19 cellular contexts compared by ENCODE assay signal in genomic region chr2:11357428-11357972, GRCh38. TPM values are rescaled to one million over a fixed set of nuclear protein-coding genes. Genes with fewer than 3 reads are reported as not detected.
DNase-seq lines count a peak whose midpoint lies in the region; ATAC-seq and TF ChIP-seq lines count a peak whose summit lies in the region.
"Had no signal": no experiment of that assay in that cellular context is flagged by ENCODE, and none has a peak within 500 bp of the region (broad histone marks: within the 10 kb centered on the region; RNA-seq: fewer than 3 reads in every experiment).

No MANE protein-coding gene starts in this region.

- no peak overlapping the region for H2AFZ ChIP-seq in neuronal stem cell (ENCODE audit: low read length)

- H2BK12ac ChIP-seq in neuronal stem cell (ENCODE audit: low read length) = no peak overlapping the region

- H3K27ac Mint-ChIP-seq in T-helper 2 cell treated with Interferon-gamma antibody and Interleukin-4, amounts not matched to agents 5 μg/mL and 100 μg/mL, for 36 hours = no peak overlapping the region
- H3K27ac Mint-ChIP-seq: activated CD4-positive, alpha-beta memory T cell treated with anti-CD3 and anti-CD28 coated beads, Interleukin-2, amount 10 ng/mL, durations not matched to agents 7 days and 5 days; stimulated activated memory B cell treated with anti-CD40 and anti-IgM and Interleukin-4, amounts not matched to agents 10 μg/mL and 1 μg/mL and 100 μg/mL, for 72 hours had no signal

- H2BK5ac ChIP-seq in neuronal stem cell (ENCODE audit: low read length) = no peak overlapping the region

- peaks cover 8% of the 10 kb centered on the region for H3K27me3 Mint-ChIP-seq in T-helper 2 cell treated with Interferon-gamma antibody and Interleukin-4, amounts not matched to agents 5 μg/mL and 100 μg/mL, for 36 hours (ENCODE audit: low read depth)

- intact Hi-C loops in lower lobe of right lung (cut with DNase I) (no loop called here), spleen (cut with DNase I; ENCODE audit: low total_unique reads) (no loop called here)

- ATAC-seq in lower lobe of right lung = peak; percentile 89 to 91
- ATAC-seq: esophagus mucosa; stimulated activated memory B cell treated with anti-CD40 and anti-IgM and Interleukin-4, amounts not matched to agents 10 μg/mL and 1 μg/mL and 100 μg/mL, for 72 hours had no signal

- H3K4me1 ChIP-seq in SJCRH30 = peaks cover 10% of the 10 kb centered on the region; the same call in 1 of the 2 replicates
- peaks cover 22% of the 10 kb centered on the region for H3K4me1 ChIP-seq in cardiac muscle cell (ENCODE audit: low read depth)
- H3K4me1 ChIP-seq in lower lobe of right lung = peaks cover 24% of the 10 kb centered on the region
- H3K4me1 ChIP-seq in spleen = peaks cover 0 to 37% (median 14%) of the 10 kb centered on the region in 6 donors
- peaks cover 7 to 24% of the 10 kb centered on the region in 2 donors for H3K4me1 ChIP-seq in neuronal stem cell (ENCODE audit: control insufficient read depth in 2 of 2, insufficient read depth in 1 of 2, low read depth in 1 of 2, low read length in 2 of 2)
- H3K4me1 ChIP-seq: thyroid gland had no signal

- H3K4me3 ChIP-seq in SJCRH30 (no peak overlapping the region), cardiac muscle cell (no peak overlapping the region), lower lobe of right lung (no peak overlapping the region), spleen (no peak overlapping the region), neuronal stem cell (ENCODE audit: low read length in 2 of 2) (peak overlapping the region in 1 of 2 donors; percentile 24)
- H3K4me3 ChIP-seq: BLaER1 treated with 17β-estradiol and CSF1 and Interleukin-3, amounts not matched to agents 10 nM and 100 nM; thyroid gland had no signal

- no peaks in the 10 kb centered on the region for H3K36me3 Mint-ChIP-seq in T-helper 2 cell treated with Interferon-gamma antibody and Interleukin-4, amounts not matched to agents 5 μg/mL and 100 μg/mL, for 36 hours (ENCODE audit: low read depth)
- H3K36me3 Mint-ChIP-seq: activated naive CD8-positive, alpha-beta T cell treated with anti-CD3 and anti-CD28 coated beads, Interleukin-2, amount 10 ng/mL, durations not matched to agents 7 days and 5 days; stimulated activated memory B cell treated with anti-CD40 and anti-IgM and Interleukin-4, amounts not matched to agents 10 μg/mL and 1 μg/mL and 100 μg/mL, for 72 hours had no signal

- no peak overlapping the region for H2AK5ac ChIP-seq in neuronal stem cell (ENCODE audit: low read depth, low read length)

- DNase-seq in SJCRH30 (peak; percentile 73 to 75), cardiac muscle cell (ENCODE audit: low read depth in 1 of 2, low spot score in 1 of 2) (peak; percentile 38 to 60), lower lobe of right lung (peak; percentile 63), spleen (no peak), NCI-H1930 (lab: John Stamatoyannopoulos, UW) (no peak), neuronal stem cell (ENCODE audit: low spot score) (no peak), inferior parietal cortex (ENCODE audit: extremely low spot score) (no peak)
- no peak for DNase-seq in T-helper 2 cell treated with Interferon-gamma antibody and Interleukin-4, amounts not matched to agents 5 μg/mL and 100 μg/mL, for 36 hours (ENCODE audit: low spot score)
- DNase-seq: activated CD4-positive, alpha-beta memory T cell treated with anti-CD3 and anti-CD28 coated beads, Interleukin-2, amount 10 ng/mL, durations not matched to agents 7 days and 5 days; activated naive CD8-positive, alpha-beta T cell treated with anti-CD3 and anti-CD28 coated beads, Interleukin-2, amount 10 ng/mL, durations not matched to agents 7 days and 5 days; activated T-cell treated with anti-CD3 and anti-CD28 coated beads, Interleukin-2, amount 50 U/mL, for 48 hours; HCEC 1CT; NCI-H2227 treated with DMSO at 0.1 percent for 48 hours; NK-92 treated with Interleukin-12 subunit alpha and Interleukin-12 subunit beta, amount 100 ng/mL, for 24 hours; thyroid gland; WERI-Rb-1 had no signal

- H3K36me3 ChIP-seq in SJCRH30 (no peaks in the 10 kb centered on the region), cardiac muscle cell (no peaks in the 10 kb centered on the region), lower lobe of right lung (no peaks in the 10 kb centered on the region), spleen (no peaks in the 10 kb centered on the region), neuronal stem cell (replicated peaks in 1 of 2; ENCODE audit: control insufficient read depth in 2 of 2, insufficient read depth in 2 of 2, low read length in 2 of 2) (no peaks in the 10 kb centered on the region)
- H3K36me3 ChIP-seq: BLaER1 treated with 17β-estradiol and CSF1 and Interleukin-3, amounts not matched to agents 10 nM and 100 nM; thyroid gland; WERI-Rb-1 had no signal

- no peak overlapping the region for H3K18ac ChIP-seq in neuronal stem cell (ENCODE audit: low read length)

- H4K91ac ChIP-seq in neuronal stem cell (ENCODE audit: low read depth, low read length, poor library complexity) = no peak overlapping the region

- no peak overlapping the region for H3K4me2 ChIP-seq in neuronal stem cell (ENCODE audit: insufficient read depth, low read length, poor library complexity, severe bottlenecking)
- H3K4me2 ChIP-seq: BLaER1 treated with 17β-estradiol and CSF1 and Interleukin-3, amounts not matched to agents 10 nM and 100 nM had no signal

- H3K9me3 Mint-ChIP-seq in T-helper 2 cell treated with Interferon-gamma antibody and Interleukin-4, amounts not matched to agents 5 μg/mL and 100 μg/mL, for 36 hours = no peaks in the 10 kb centered on the region
- H3K9me3 Mint-ChIP-seq: activated CD4-positive, alpha-beta memory T cell treated with anti-CD3 and anti-CD28 coated beads, Interleukin-2, amount 10 ng/mL, durations not matched to agents 7 days and 5 days; activated naive CD8-positive, alpha-beta T cell treated with anti-CD3 and anti-CD28 coated beads, Interleukin-2, amount 10 ng/mL, durations not matched to agents 7 days and 5 days; stimulated activated memory B cell treated with anti-CD40 and anti-IgM and Interleukin-4, amounts not matched to agents 10 μg/mL and 1 μg/mL and 100 μg/mL, for 72 hours had no signal

- H3K27ac ChIP-seq in SJCRH30 = no peak overlapping the region
- H3K27ac ChIP-seq in cardiac muscle cell = no peak overlapping the region
- peak overlapping the region; percentile 61 for H3K27ac ChIP-seq in lower lobe of right lung
- peak overlapping the region in 7 of 8 donors; percentile 23 to 81 (median 71) for H3K27ac ChIP-seq in spleen
- H3K27ac ChIP-seq in neuronal stem cell (replicated peaks; ENCODE audit: low read length) = no peak overlapping the region
- H3K27ac ChIP-seq: BLaER1 treated with 17β-estradiol and CSF1 and Interleukin-3, amounts not matched to agents 10 nM and 100 nM; thyroid gland; WERI-Rb-1 had no signal

- no peak for TF ChIP-seq POLR2A in spleen (IDR thresholded peaks at IDR 0.05)

- no peaks in the 10 kb centered on the region for H3K79me1 ChIP-seq in neuronal stem cell (ENCODE audit: low read depth, low read length)

- H3K27me3 ChIP-seq in SJCRH30 (0 out of 2 replicates have a peak, but pooled peaks cover 4% of the 10 kb centered on the region), cardiac muscle cell (no peaks in the 10 kb centered on the region), lower lobe of right lung (ENCODE audit: low read depth) (no peaks in the 10 kb centered on the region), spleen (replicated peaks in 1 of 7) (no peaks in the 10 kb centered on the region), neuronal stem cell (ENCODE audit: control insufficient read depth in 3 of 3, insufficient read depth in 3 of 3, low read depth in 1 of 3, low read length in 3 of 3) (peaks cover 0 to 8% (median 0%) of the 10 kb centered on the region in 3 experiments)
- H3K27me3 ChIP-seq: BLaER1 treated with 17β-estradiol and CSF1 and Interleukin-3, amounts not matched to agents 10 nM and 100 nM; thyroid gland had no signal

- H3K14ac ChIP-seq in neuronal stem cell (ENCODE audit: low read length) = no peak overlapping the region

- no peak overlapping the region for H4K8ac ChIP-seq in neuronal stem cell (ENCODE audit: low read depth, low read length)

- H3K4ac ChIP-seq in neuronal stem cell (ENCODE audit: low read length) = no peak overlapping the region

- H2BK15ac ChIP-seq in neuronal stem cell (ENCODE audit: low read length) = no peak overlapping the region

- no peak overlapping the region for H3K9ac ChIP-seq in neuronal stem cell (ENCODE audit: low read depth, low read length, poor library complexity)
- H3K9ac ChIP-seq: BLaER1 treated with 17β-estradiol and CSF1 and Interleukin-3, amounts not matched to agents 10 nM and 100 nM had no signal

- no peak overlapping the region for H3K4me3 Mint-ChIP-seq in T-helper 2 cell treated with Interferon-gamma antibody and Interleukin-4, amounts not matched to agents 5 μg/mL and 100 μg/mL, for 36 hours
- H3K4me3 Mint-ChIP-seq: activated CD4-positive, alpha-beta memory T cell treated with anti-CD3 and anti-CD28 coated beads, Interleukin-2, amount 10 ng/mL, durations not matched to agents 7 days and 5 days; activated naive CD8-positive, alpha-beta T cell treated with anti-CD3 and anti-CD28 coated beads, Interleukin-2, amount 10 ng/mL, durations not matched to agents 7 days and 5 days; stimulated activated memory B cell treated with anti-CD40 and anti-IgM and Interleukin-4, amounts not matched to agents 10 μg/mL and 1 μg/mL and 100 μg/mL, for 72 hours had no signal

- H3K9me3 ChIP-seq in SJCRH30 (replicated peaks) (no peaks in the 10 kb centered on the region), cardiac muscle cell (ENCODE audit: low read depth) (no peaks in the 10 kb centered on the region), lower lobe of right lung (no peaks in the 10 kb centered on the region), spleen (no peaks in the 10 kb centered on the region), neuronal stem cell (replicated peaks in 1 of 2; ENCODE audit: control insufficient read depth in 2 of 2, insufficient read depth in 1 of 2, low read depth in 1 of 2, low read length in 2 of 2) (no peaks in the 10 kb centered on the region)
- H3K9me3 ChIP-seq: BLaER1 treated with 17β-estradiol and CSF1 and Interleukin-3, amounts not matched to agents 10 nM and 100 nM; thyroid gland had no signal

- no peaks in the 10 kb centered on the region for H3K4me1 Mint-ChIP-seq in T-helper 2 cell treated with Interferon-gamma antibody and Interleukin-4, amounts not matched to agents 5 μg/mL and 100 μg/mL, for 36 hours (ENCODE audit: low read depth)
- H3K4me1 Mint-ChIP-seq: activated CD4-positive, alpha-beta memory T cell treated with anti-CD3 and anti-CD28 coated beads, Interleukin-2, amount 10 ng/mL, durations not matched to agents 7 days and 5 days; activated naive CD8-positive, alpha-beta T cell treated with anti-CD3 and anti-CD28 coated beads, Interleukin-2, amount 10 ng/mL, durations not matched to agents 7 days and 5 days; stimulated activated memory B cell treated with anti-CD40 and anti-IgM and Interleukin-4, amounts not matched to agents 10 μg/mL and 1 μg/mL and 100 μg/mL, for 72 hours had no signal

- H2BK120ac ChIP-seq in neuronal stem cell (ENCODE audit: low read depth, low read length) = no peak overlapping the region

- TF ChIP-seq CTCF in cardiac muscle cell (IDR thresholded peaks at IDR 0.05; ENCODE audit: low read depth, low read length) (no peak), lower lobe of right lung (IDR thresholded peaks at IDR 0.05) (no peak), spleen (IDR thresholded peaks at IDR 0.05 in 8 of 11, conservative IDR thresholded peaks at IDR 0.05 in 3 of 11) (no peak)

- 69 to 89% (median 78%) methylated on average over 7 of the region's 7 CpGs for WGBS in spleen, 5 donors
- WGBS in neuronal stem cell (ENCODE audit: extremely low coverage in 2 of 2, insufficient read length in 2 of 2, insufficient replicate concordance in 1 of 2), 2 donors = no CpG with 5 or more reads among the region's 7 CpGs

- no peak overlapping the region for H3K23ac ChIP-seq in neuronal stem cell (ENCODE audit: low read depth, low read length, poor library complexity)

RNA-seq across cellular contexts. Expression of gene ROCK2, which starts 13.1 kb away (rescaled TPM):
- 50.5 and 61.2 TPM in 2 replicates for total RNA-seq in SJCRH30 (2014; rRNA removed; shearing (Covaris generic))
- total RNA-seq in cardiac muscle cell (12.9 and 18.9 TPM in 2 replicates), lower lobe of right lung (54.3 TPM), spleen (10 to 100 TPM; 37.3 to 89.6 (median 73.9) TPM)
- polyA plus RNA-seq in cardiac muscle cell (30.0 and 31.7 TPM in 2 replicates), spleen (1 to 10 TPM; 4.0 to 9.6 (median 4.9) TPM)
- 19.4 TPM for polyA plus RNA-seq in neuronal stem cell (2013, experiment 1 of 2)
- polyA plus RNA-seq in neuronal stem cell (2013, experiment 2 of 2) = 20.3 TPM

Comparison
In these comparisons a context has a peak if more than half of its experiments do, and no peak if none do; other contexts are left out.
1. DNase-seq: peak in SJCRH30 (2 of 2), cardiac muscle cell (2 of 2) and lower lobe of right lung (single experiment); none in spleen (single experiment), T-helper 2 cell treated with Interferon-gamma antibody and Interleukin-4, amounts not matched to agents 5 μg/mL and 100 μg/mL, for 36 hours (single experiment), NCI-H1930 (0 of 2), neuronal stem cell (single experiment) and inferior parietal cortex (single experiment).
2. H3K27ac ChIP-seq: peak in lower lobe of right lung (single experiment) and spleen (7 of 8); none in SJCRH30 (single experiment), cardiac muscle cell (single experiment) and neuronal stem cell (single experiment).